In the genomic region with DNA sequence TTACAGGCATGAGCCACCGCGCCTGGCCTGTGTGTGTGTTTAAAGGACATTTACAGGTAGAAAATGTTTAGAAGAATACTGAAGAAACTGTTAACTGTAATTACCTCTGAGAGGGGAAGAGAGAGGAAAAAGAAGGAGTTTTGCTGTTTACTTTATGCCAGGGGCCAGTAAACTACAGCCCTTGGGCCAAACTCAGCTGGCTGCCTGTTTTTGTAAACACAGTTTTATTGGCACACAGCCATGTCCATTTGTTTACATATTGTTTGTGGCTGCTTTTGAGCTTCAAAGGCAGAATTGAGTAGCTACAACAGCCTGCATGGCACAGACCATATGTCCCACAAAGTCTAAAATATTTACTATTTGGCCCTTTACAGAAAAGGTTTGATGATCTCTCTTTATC, we compare ENCODE assay signal across 31 cellular contexts.
DNase-seq lines count a peak whose midpoint lies in the region; ATAC-seq, FAIRE-seq and TF ChIP-seq lines count a peak whose summit lies in the region.
"Had no signal": no experiment of that assay in that cellular context is flagged by ENCODE, and none has a peak within 500 bp of the region (broad histone marks: within the 10 kb centered on the region; RNA-seq: fewer than 3 reads in every experiment).

No MANE protein-coding gene starts in this region.

- in situ Hi-C loops in K562 (cut with MboI), result no loop called here

- no peaks in the 10 kb centered on the region for H3K9me3 Mint-ChIP-seq in activated T-helper 2 cell treated with anti-CD3 and anti-CD28 coated beads, Interferon-gamma antibody, Interleukin-2, Interleukin-4, amounts not matched to agents 10 μg/mL and 5 μg/mL and 100 μg/mL, durations not matched to agents 14 hours and 24 hours and 36 hours
- H3K9me3 Mint-ChIP-seq: activated naive CD4-positive, alpha-beta T cell treated with anti-CD3 and anti-CD28 coated beads, Interleukin-2, amount 50 U/mL, for 72 hours; CD8-positive, alpha-beta T cell; natural killer cell; stimulated activated effector memory CD8-positive, alpha-beta T cell treated with anti-CD3 and anti-CD28 coated beads, Interleukin-12 subunit alpha, Interleukin-12 subunit beta, amount 100 ng/mL, for 72 hours; type B pancreatic cell had no signal

- H3K9me3 ChIP-seq in K562 (replicated peaks; ENCODE audit: control insufficient read depth, insufficient read depth, low read depth, low read length), result no peaks in the 10 kb centered on the region
- H3K9me3 ChIP-seq: BE2C, esophagus muscularis mucosa, lower lobe of right lung had no signal

- no peak for FAIRE-seq in K562 (lab: Jason Lieb, UNC)
- FAIRE-seq: endometrium, kidney had no signal

- H3K9ac ChIP-seq in K562 (ENCODE audit: insufficient read depth in 1 of 2, low read depth in 2 of 2, low read length in 2 of 2), result no peak overlapping the region

- H4K20me1 ChIP-seq in K562 (replicated peaks; ENCODE audit: control insufficient read depth, insufficient read depth, low read length), result no peaks in the 10 kb centered on the region

- no peaks in the 10 kb centered on the region for H3K9me1 ChIP-seq in K562 (ENCODE audit: control insufficient read depth, insufficient read depth, low read length)

- no peak overlapping the region for H3K4me2 ChIP-seq in K562 (ENCODE audit: insufficient read depth, low read length)

- 0% methylated on average over 2 of the region's 2 CpGs for WGBS in K562 (ENCODE audit: insufficient coverage, low coverage, missing lambda C conversion rate)

- TF ChIP-seq EP300 in K562 (IDR thresholded peaks at IDR 0.05; ENCODE audit: low read length), result no peak

- intact Hi-C loops in K562 (cut with micrococcal nuclease), result no loop called here
- intact Hi-C loops in activated T-helper 2 cell treated with anti-CD3 and anti-CD28 coated beads, Interferon-gamma antibody, Interleukin-2, Interleukin-4, amounts not matched to agents 10 μg/mL and 5 μg/mL and 100 μg/mL, durations not matched to agents 14 hours and 24 hours and 36 hours (cut with micrococcal nuclease), result no loop called here

- no peak overlapping the region for H3K27ac Mint-ChIP-seq in activated T-helper 2 cell treated with anti-CD3 and anti-CD28 coated beads, Interferon-gamma antibody, Interleukin-2, Interleukin-4, amounts not matched to agents 10 μg/mL and 5 μg/mL and 100 μg/mL, durations not matched to agents 14 hours and 24 hours and 36 hours
- H3K27ac Mint-ChIP-seq: activated CD8-positive, alpha-beta T cell treated with anti-CD3 and anti-CD28 coated beads, Interleukin-2, amount 10 ng/mL, durations not matched to agents 7 days and 5 days; activated naive CD4-positive, alpha-beta T cell treated with anti-CD3 and anti-CD28 coated beads, Interleukin-2, amount 50 U/mL, for 72 hours; CD8-positive, alpha-beta T cell; natural killer cell; stimulated activated effector memory CD8-positive, alpha-beta T cell treated with anti-CD3 and anti-CD28 coated beads, Interleukin-12 subunit alpha, Interleukin-12 subunit beta, amount 100 ng/mL, for 72 hours; type B pancreatic cell had no signal

- TF ChIP-seq CTCF in K562 (IDR thresholded peaks at IDR 0.05 in 2 of 3, conservative IDR thresholded peaks at IDR 0.05 in 1 of 3; ENCODE audit: insufficient read depth in 2 of 3, low read depth in 1 of 3, low read length in 3 of 3), result no peak

- H3K36me3 Mint-ChIP-seq in activated T-helper 2 cell treated with anti-CD3 and anti-CD28 coated beads, Interferon-gamma antibody, Interleukin-2, Interleukin-4, amounts not matched to agents 10 μg/mL and 5 μg/mL and 100 μg/mL, durations not matched to agents 14 hours and 24 hours and 36 hours (ENCODE audit: low read depth), result no peaks in the 10 kb centered on the region
- H3K36me3 Mint-ChIP-seq: activated naive CD4-positive, alpha-beta T cell treated with anti-CD3 and anti-CD28 coated beads, Interleukin-2, amount 50 U/mL, for 72 hours; CD8-positive, alpha-beta T cell; natural killer cell; stimulated activated effector memory CD8-positive, alpha-beta T cell treated with anti-CD3 and anti-CD28 coated beads, Interleukin-12 subunit alpha, Interleukin-12 subunit beta, amount 100 ng/mL, for 72 hours; type B pancreatic cell had no signal

- DNase-seq in DMS53 (lab: John Stamatoyannopoulos, UW), result peak; percentile 42
- DNase-seq in H4 (ENCODE audit: low spot score), result peak; percentile 80
- DNase-seq in NCI-H2196 treated with DMSO at 0.1 percent for 48 hours (lab: John Stamatoyannopoulos, UW; ENCODE audit: unreplicated experiment), result peak; percentile 56
- no peak for DNase-seq in K562 (ENCODE audit: extremely low read depth in 1 of 4, low spot score in 3 of 4)
- DNase-seq in activated T-helper 2 cell treated with anti-CD3 and anti-CD28 coated beads, Interferon-gamma antibody, Interleukin-2, Interleukin-4, amounts not matched to agents 10 μg/mL and 5 μg/mL and 100 μg/mL, durations not matched to agents 14 hours and 24 hours and 36 hours (ENCODE audit: low spot score), result no peak
- DNase-seq in hypothalamus (lab: John Stamatoyannopoulos, UW), result no peak
- no peak for DNase-seq in NCI-H446 (lab: John Stamatoyannopoulos, UW)
- no peak for DNase-seq in mucosa of gallbladder (ENCODE audit: low spot score)
- DNase-seq: activated CD4-positive, alpha-beta T cell treated with anti-CD3 and anti-CD28 coated beads for 4 hours; activated CD8-positive, alpha-beta T cell treated with anti-CD3 and anti-CD28 coated beads, Interleukin-2, amount 10 ng/mL, durations not matched to agents 7 days and 5 days; BE2C; CD8-positive, alpha-beta T cell; DND-41; foreskin keratinocyte; head of caudate nucleus; Kasumi-1; kidney; lower lobe of right lung; MV-4-11; natural killer cell; NCI-H187; NCI-H526; occipital lobe; stimulated activated CD4-positive, alpha-beta T cell treated with anti-CD3 and anti-CD28 coated beads, Interleukin-15, amount 100 ng/mL, for 24 hours; T-helper 9 cell had no signal

- no peak for ATAC-seq in K562
- ATAC-seq: activated CD8-positive, alpha-beta T cell treated with anti-CD3 and anti-CD28 coated beads, Interleukin-2, amount 10 ng/mL, durations not matched to agents 7 days and 5 days; activated naive CD4-positive, alpha-beta T cell treated with anti-CD3 and anti-CD28 coated beads, Interleukin-2, amount 50 U/mL, for 72 hours; CD8-positive, alpha-beta T cell; foreskin keratinocyte; HCT116; lower lobe of right lung; natural killer cell; stimulated activated effector memory CD8-positive, alpha-beta T cell treated with anti-CD3 and anti-CD28 coated beads, Interleukin-12 subunit alpha, Interleukin-12 subunit beta, amount 100 ng/mL, for 72 hours had no signal

- H3K27me3 Mint-ChIP-seq in activated T-helper 2 cell treated with anti-CD3 and anti-CD28 coated beads, Interferon-gamma antibody, Interleukin-2, Interleukin-4, amounts not matched to agents 10 μg/mL and 5 μg/mL and 100 μg/mL, durations not matched to agents 14 hours and 24 hours and 36 hours (ENCODE audit: low read depth), result no peaks in the 10 kb centered on the region

- no peak overlapping the region for H2AFZ ChIP-seq in K562 (ENCODE audit: low read depth, low read length)

- no peak for TF ChIP-seq RAD21 in K562 (CRISPR knock-in tag; conservative IDR thresholded peaks at IDR 0.05 in 1 of 2, IDR thresholded peaks at IDR 0.05 in 1 of 2)

- H3K4me3 Mint-ChIP-seq in activated T-helper 2 cell treated with anti-CD3 and anti-CD28 coated beads, Interferon-gamma antibody, Interleukin-2, Interleukin-4, amounts not matched to agents 10 μg/mL and 5 μg/mL and 100 μg/mL, durations not matched to agents 14 hours and 24 hours and 36 hours (ENCODE audit: low read depth), result no peak overlapping the region
- H3K4me3 Mint-ChIP-seq: activated CD8-positive, alpha-beta T cell treated with anti-CD3 and anti-CD28 coated beads, Interleukin-2, amount 10 ng/mL, durations not matched to agents 7 days and 5 days; CD8-positive, alpha-beta T cell; natural killer cell; stimulated activated effector memory CD8-positive, alpha-beta T cell treated with anti-CD3 and anti-CD28 coated beads, Interleukin-12 subunit alpha, Interleukin-12 subunit beta, amount 100 ng/mL, for 72 hours; type B pancreatic cell had no signal

- no TSS peak for BruUV-seq in K562 (replicated peaks; lab: Mats Ljungman, UMichigan)

- no peaks in the 10 kb centered on the region for H3K4me1 Mint-ChIP-seq in activated T-helper 2 cell treated with anti-CD3 and anti-CD28 coated beads, Interferon-gamma antibody, Interleukin-2, Interleukin-4, amounts not matched to agents 10 μg/mL and 5 μg/mL and 100 μg/mL, durations not matched to agents 14 hours and 24 hours and 36 hours (ENCODE audit: low read depth)
- H3K4me1 Mint-ChIP-seq: natural killer cell; stimulated activated effector memory CD8-positive, alpha-beta T cell treated with anti-CD3 and anti-CD28 coated beads, Interleukin-12 subunit alpha, Interleukin-12 subunit beta, amount 100 ng/mL, for 72 hours had no signal

- CTCF ChIA-PET in K562 (lab: Yijun Ruan, JAX; ENCODE audit: low intra/inter-chr PET ratio), result no interaction called here

- TF ChIP-seq POLR2A in K562 (conservative IDR thresholded peaks at IDR 0.05), result no peak

- no peaks in the 10 kb centered on the region for H3K79me2 ChIP-seq in K562 (ENCODE audit: control insufficient read depth, insufficient read depth, low read length)

- H3K4me3 ChIP-seq in K562, result no peak overlapping the region
- H3K4me3 ChIP-seq: esophagus muscularis mucosa, lower lobe of right lung had no signal

- H3K4me1 ChIP-seq in K562 (replicated peaks in 1 of 2; ENCODE audit: control insufficient read depth in 2 of 2, insufficient read depth in 2 of 2, low read length in 2 of 2), result no peaks in the 10 kb centered on the region
- H3K4me1 ChIP-seq: BE2C, esophagus muscularis mucosa, foreskin keratinocyte, lower lobe of right lung had no signal

- no peaks in the 10 kb centered on the region for H3K36me3 ChIP-seq in K562 (ENCODE audit: control insufficient read depth, insufficient read depth, low read length)
- H3K36me3 ChIP-seq: BE2C, esophagus muscularis mucosa, lower lobe of right lung had no signal

- POLR2A ChIA-PET in K562 (lab: Yijun Ruan, JAX), result no interaction called here

- no peak overlapping the region for H3K27ac ChIP-seq in K562 (ENCODE audit: extremely low read depth, low read depth, low read length)
- H3K27ac ChIP-seq: esophagus muscularis mucosa, foreskin keratinocyte, lower lobe of right lung had no signal

- H3K27me3 ChIP-seq in K562 (ENCODE audit: control insufficient read depth in 2 of 2, insufficient read depth in 2 of 2, low read length in 2 of 2), result peaks cover 2 to 19% of the 10 kb centered on the region in 2 experiments; a peak in 3 of 5 replicates
- H3K27me3 ChIP-seq: BE2C, foreskin keratinocyte had no signal

TF ChIP-seq in K562, 482 proteins besides CTCF, POLR2A, EP300 and RAD21 (continues in another document):
- TF ChIP-seq NFIC (IDR thresholded peaks at IDR 0.05), result peak; percentile 41

Comparison
In these comparisons a context has a peak if more than half of its experiments do, and no peak if none do; other contexts are left out.
1. DNase-seq: peak in DMS53 (single experiment), H4 (single experiment) and NCI-H2196 treated with DMSO at 0.1 percent for 48 hours (single experiment); none in K562 (0 of 4), activated T-helper 2 cell treated with anti-CD3 and anti-CD28 coated beads, Interferon-gamma antibody, Interleukin-2, Interleukin-4, amounts not matched to agents 10 μg/mL and 5 μg/mL and 100 μg/mL, durations not matched to agents 14 hours and 24 hours and 36 hours (single experiment), hypothalamus (0 of 51), NCI-H446 (0 of 2) and mucosa of gallbladder (single experiment).